ENCODE assay signal across 18 cellular contexts in genomic region chr12:69412655-69413054, GRCh38. TPM values are rescaled to one million over a fixed set of nuclear protein-coding genes. Genes with fewer than 3 reads are reported as not detected.
DNase-seq lines count a peak whose midpoint lies in the region; ATAC-seq and TF ChIP-seq lines count a peak whose summit lies in the region.
"Had no signal": no experiment of that assay in that cellular context is flagged by ENCODE, and none has a peak within 500 bp of the region (broad histone marks: within the 10 kb centered on the region; RNA-seq: fewer than 3 reads in every experiment).

No MANE protein-coding gene starts in this region.

- no peaks in the 10 kb centered on the region for H3K79me2 ChIP-seq in SK-N-SH (ENCODE audit: insufficient read depth)

- DNase-seq in SK-N-SH (no peak), endothelial cell (ENCODE audit: low spot score) (no peak), gastrocnemius medialis (no peak), T-helper 17 cell (no peak), AG08396 (ENCODE audit: low spot score) (no peak)
- DNase-seq: CD8-positive, alpha-beta T cell; DMS 273 treated with DMSO at 0.1 percent for 48 hours; DND-41; EL; H9 had no signal

- H3K4me2 ChIP-seq in SK-N-SH: no peak overlapping the region
- H3K4me2 ChIP-seq: BLaER1 treated with 17β-estradiol and CSF1 and Interleukin-3, amounts not matched to agents 10 nM and 100 nM had no signal

- H3K27ac ChIP-seq in SK-N-SH (ENCODE audit: low read depth in 2 of 2, low read length in 1 of 2) (no peak overlapping the region), gastrocnemius medialis (no peak overlapping the region)
- H3K27ac ChIP-seq: 22Rv1; BLaER1 treated with 17β-estradiol and CSF1 and Interleukin-3, amounts not matched to agents 10 nM and 100 nM; HL-60 had no signal

- intact Hi-C loops in gastrocnemius medialis (cut with DNase I; ENCODE audit: low total_unique reads): no loop called here

- H3K4me1 ChIP-seq in SK-N-SH (ENCODE audit: control insufficient read depth in 1 of 2, insufficient read depth in 2 of 2, low read depth in 1 of 2, low read length in 1 of 2) (peaks cover 5 to 8% of the 10 kb centered on the region in 2 experiments; a peak in 3 of 4 replicates), gastrocnemius medialis (peaks cover 6 to 7% of the 10 kb centered on the region in 2 donors)

- H3K4me3 Mint-ChIP-seq in endothelial cell (ENCODE audit: unreplicated experiment) (no peak overlapping the region), T-helper 17 cell (no peak overlapping the region)
- H3K4me3 Mint-ChIP-seq: B cell; CD8-positive, alpha-beta T cell; H9; IgD-negative memory B cell had no signal

- H3K36me3 Mint-ChIP-seq in endothelial cell (ENCODE audit: low read depth, unreplicated experiment) (no peaks in the 10 kb centered on the region), T-helper 17 cell (ENCODE audit: low read depth) (peaks cover 8% of the 10 kb centered on the region)

- H3K36me3 ChIP-seq in SK-N-SH (replicated peaks in 1 of 2; ENCODE audit: control insufficient read depth in 1 of 2, insufficient read depth in 2 of 2, low read length in 1 of 2) (no peaks in the 10 kb centered on the region), gastrocnemius medialis (no peaks in the 10 kb centered on the region)

- no peak overlapping the region for H3K9ac ChIP-seq in SK-N-SH
- H3K9ac ChIP-seq: BLaER1 treated with 17β-estradiol and CSF1 and Interleukin-3, amounts not matched to agents 10 nM and 100 nM had no signal

- H3K27ac Mint-ChIP-seq in endothelial cell (ENCODE audit: unreplicated experiment) (peak overlapping the region; percentile 27), T-helper 17 cell (no peak overlapping the region)
- H3K27ac Mint-ChIP-seq: B cell; CD8-positive, alpha-beta T cell; IgD-negative memory B cell had no signal

- 88% methylated on average over 3 of the region's 3 CpGs for WGBS in SK-N-SH (ENCODE audit: low lambda C conversion rate)

- CTCF ChIA-PET in SK-N-SH (lab: Yijun Ruan, JAX): no interaction called here

- TF ChIP-seq POLR2A in gastrocnemius medialis (IDR thresholded peaks at IDR 0.05): no peak

- H3F3A ChIP-seq in SK-N-SH (replicated peaks; ENCODE audit: insufficient read depth): peaks cover 6% of the 10 kb centered on the region

- no peaks in the 10 kb centered on the region for H3K9me3 ChIP-seq in SK-N-SH
- H3K9me3 ChIP-seq in gastrocnemius medialis: no peaks in the 10 kb centered on the region
- H3K9me3 ChIP-seq in T-helper 17 cell (ENCODE audit: control insufficient read depth, low read length, poor library complexity, severe bottlenecking): no peaks in the 10 kb centered on the region
- H3K9me3 ChIP-seq: BLaER1 treated with 17β-estradiol and CSF1 and Interleukin-3, amounts not matched to agents 10 nM and 100 nM had no signal

- no peaks in the 10 kb centered on the region for H3K4me1 Mint-ChIP-seq in endothelial cell (ENCODE audit: unreplicated experiment)
- H3K4me1 Mint-ChIP-seq in T-helper 17 cell: peaks cover 2% of the 10 kb centered on the region
- H3K4me1 Mint-ChIP-seq: B cell, IgD-negative memory B cell had no signal

- no peaks in the 10 kb centered on the region for H3K9me2 ChIP-seq in SK-N-SH

- no peaks in the 10 kb centered on the region for H4K20me1 ChIP-seq in SK-N-SH (ENCODE audit: insufficient read depth)
- H4K20me1 ChIP-seq: BLaER1 treated with 17β-estradiol and CSF1 and Interleukin-3, amounts not matched to agents 10 nM and 100 nM had no signal

- H3K27me3 Mint-ChIP-seq in endothelial cell (ENCODE audit: unreplicated experiment) (peaks cover 3% of the 10 kb centered on the region), T-helper 17 cell (no peaks in the 10 kb centered on the region)
- H3K27me3 Mint-ChIP-seq: B cell, IgD-negative memory B cell had no signal

- H2AFZ ChIP-seq in SK-N-SH (ENCODE audit: low read depth): no peak overlapping the region

- H3K4me3 ChIP-seq in SK-N-SH (ENCODE audit: low read depth in 2 of 2, low read length in 1 of 2) (no peak overlapping the region), gastrocnemius medialis (no peak overlapping the region)
- H3K4me3 ChIP-seq: BLaER1 treated with 17β-estradiol and CSF1 and Interleukin-3, amounts not matched to agents 10 nM and 100 nM; GM12878 had no signal

- H3K27me3 ChIP-seq in SK-N-SH (ENCODE audit: insufficient read depth): no peaks in the 10 kb centered on the region
- H3K27me3 ChIP-seq in gastrocnemius medialis: no peaks in the 10 kb centered on the region
- H3K27me3 ChIP-seq: BLaER1 treated with 17β-estradiol and CSF1 and Interleukin-3, amounts not matched to agents 10 nM and 100 nM had no signal

- no peak for TF ChIP-seq RAD21 in SK-N-SH (IDR thresholded peaks at IDR 0.05; ENCODE audit: low read length)
- TF ChIP-seq RAD21 in Ishikawa (IDR thresholded peaks at IDR 0.05; ENCODE audit: low read depth): no peak

- no peaks in the 10 kb centered on the region for H3K9me3 Mint-ChIP-seq in endothelial cell (ENCODE audit: unreplicated experiment)
- H3K9me3 Mint-ChIP-seq: CD8-positive, alpha-beta T cell; H9; IgD-negative memory B cell had no signal

- no peak for TF ChIP-seq CTCF in SK-N-SH (IDR thresholded peaks at IDR 0.05)
- TF ChIP-seq CTCF in endothelial cell (IDR thresholded peaks at IDR 0.05; ENCODE audit: unreplicated experiment): no peak
- TF ChIP-seq CTCF in gastrocnemius medialis (IDR thresholded peaks at IDR 0.05 in 4 of 5, conservative IDR thresholded peaks at IDR 0.05 in 1 of 5): no peak

- TF ChIP-seq EP300 in SK-N-SH (IDR thresholded peaks at IDR 0.05; ENCODE audit: borderline replicate concordance in 1 of 2, low read depth in 1 of 2, low read length in 1 of 2) (no peak), Ishikawa (IDR thresholded peaks at IDR 0.05; ENCODE audit: borderline replicate concordance) (no peak)

- in situ Hi-C loops in gastrocnemius medialis (cut with MboI; ENCODE audit: low sequenced_read_pairs in 4 of 4): no loop called here

- ATAC-seq in SK-N-SH treated with all-trans-retinoic acid at 6 μM for 48 hours: no peak
- ATAC-seq in gastrocnemius medialis: no peak
- ATAC-seq in T-helper 17 cell: no peak
- ATAC-seq: CD8-positive, alpha-beta T cell; GM12878 had no signal

- POLR2A ChIA-PET in SK-N-SH (lab: Yijun Ruan, JAX): no interaction called here

TF ChIP-seq in SK-N-SH treated with all-trans-retinoic acid at 6 μM for 48 hours, 23 proteins besides CTCF, POLR2A, EP300 and RAD21 (continues in another document):
- no peak for TF ChIP-seq ZNF8 (CRISPR knock-in tag; IDR thresholded peaks at IDR 0.05)

TF ChIP-seq in SK-N-SH, 30 proteins besides CTCF, POLR2A, EP300 and RAD21 (continues in another document):
- TF ChIP-seq YY1 (IDR thresholded peaks at IDR 0.05; ENCODE audit: low read depth) (no peak), NFIC (IDR thresholded peaks at IDR 0.05; ENCODE audit: borderline replicate concordance) (no peak), RFX5 (IDR thresholded peaks at IDR 0.05; ENCODE audit: low read length) (no peak), ELF1 (IDR thresholded peaks at IDR 0.05) (no peak), SIN3A (IDR thresholded peaks at IDR 0.05; ENCODE audit: borderline replicate concordance, low read depth, low read length) (no peak), JUND (IDR thresholded peaks at IDR 0.05) (no peak), CHD2 (IDR thresholded peaks at IDR 0.05; ENCODE audit: low read length, partially characterized antibody) (no peak), FOSL2 (IDR thresholded peaks at IDR 0.05; ENCODE audit: borderline replicate concordance, low read depth) (no peak), RCOR1 (IDR thresholded peaks at IDR 0.05; ENCODE audit: low read length) (no peak), POLR2AphosphoS5 (IDR thresholded peaks at IDR 0.05; ENCODE audit: low read depth, low read length) (no peak)

TF ChIP-seq in Ishikawa, 13 proteins besides CTCF, POLR2A, EP300 and RAD21:
- TF ChIP-seq CEBPB (IDR thresholded peaks at IDR 0.05) (0 out of 2 replicates have a peak, but pooled peaks have one; percentile 31), YY1 (IDR thresholded peaks at IDR 0.05; ENCODE audit: low read depth) (no peak)

RNA-seq across cellular contexts. Expression of gene YEATS4, which starts 53.1 kb away (rescaled TPM):
- 11.4 and 13.2 TPM in 2 replicates for polyA plus RNA-seq in SK-N-SH (2012; rRNA removed)
- polyA plus RNA-seq in SK-N-SH (2012; cell fraction: cytosol; rRNA removed): 12.1 and 17.1 TPM in 2 replicates
- polyA plus RNA-seq in SK-N-SH (2012; cell fraction: nucleus; rRNA removed): 7.5 and 8.5 TPM in 2 replicates
- total RNA-seq in endothelial cell (ENCODE audit: unreplicated experiment): 16.8 TPM
- total RNA-seq in gastrocnemius medialis: 10 to 100 TPM; 12.5 to 34.6 (median 25.8) TPM
- 10 to 100 TPM; 34.0 to 36.7 TPM for total RNA-seq in T-helper 17 cell

RNA-seq across cellular contexts. Expression of gene FRS2, which starts 57.5 kb away (rescaled TPM):
- 7.1 and 9.6 TPM in 2 replicates for polyA plus RNA-seq in SK-N-SH (2012; rRNA removed)
- 9.6 and 10.6 TPM in 2 replicates for polyA plus RNA-seq in SK-N-SH (2012; cell fraction: cytosol; rRNA removed)
- 5.8 and 13.9 TPM in 2 replicates for polyA plus RNA-seq in SK-N-SH (2012; cell fraction: nucleus; rRNA removed)
- 22.9 TPM for total RNA-seq in endothelial cell (ENCODE audit: unreplicated experiment)
- 10 to 100 TPM; 21.0 to 32.1 (median 21.3) TPM for total RNA-seq in gastrocnemius medialis
- 10 to 100 TPM; 26.8 to 27.9 TPM for total RNA-seq in T-helper 17 cell
